Comparison of ENCODE assay signal across 9 cellular contexts in genomic region chr5:151770383-151771258, GRCh38. TPM values are rescaled to one million over a fixed set of nuclear protein-coding genes. Genes with fewer than 3 reads are reported as not detected.
A peak's percentile ranks its signal among the peaks of the same experiment; 100 is the strongest.
DNase-seq lines count a peak whose midpoint lies in the region; ATAC-seq, FAIRE-seq and TF ChIP-seq lines count a peak whose summit lies in the region.
"Had no signal": no experiment of that assay in that cellular context is flagged by ENCODE, and none has a peak within 500 bp of the region (broad histone marks: within the 10 kb centered on the region; RNA-seq: fewer than 3 reads in every experiment).

No MANE protein-coding gene starts in this region.

- H3K4me3 Mint-ChIP-seq in CD14-positive monocyte, result no peak overlapping the region
- H3K4me3 Mint-ChIP-seq: dendritic cell treated with granulocyte-macrophage colony-stimulating factor and Interleukin-4, amounts not matched to agents 40 ng/mL and 50 ng/mL, for 4 days had no signal

- H3K27me3 ChIP-seq in adrenal gland (no peaks in the 10 kb centered on the region), heart right ventricle (no peaks in the 10 kb centered on the region)

- no peaks in the 10 kb centered on the region for H3K36me3 Mint-ChIP-seq in CD14-positive monocyte

- DNase-seq in CD14-positive monocyte (ENCODE audit: low spot score), result peak; percentile 64
- DNase-seq in NCI-H345 treated with DMSO at 0.1 percent for 48 hours (lab: John Stamatoyannopoulos, UW; ENCODE audit: unreplicated experiment), result peak; percentile 59
- peak; percentile 75 to 90 (median 84) for DNase-seq in adrenal gland
- DNase-seq in heart right ventricle, result peak; percentile 77 to 82
- peak; percentile 94 for DNase-seq in posterior vena cava (ENCODE audit: low spot score)
- no peak for DNase-seq in RCC 7860 (ENCODE audit: low spot score)

- FAIRE-seq in RCC 7860 (lab: Jason Lieb, UNC), result no peak

- H3K4me1 ChIP-seq in adrenal gland (replicated peaks in 1 of 2) (peaks cover 25 to 32% of the 10 kb centered on the region in 2 donors), heart right ventricle (peaks cover 3 to 43% (median 36%) of the 10 kb centered on the region in 9 donors)

- peak overlapping the region; percentile 92 to 99 (median 97) for H3K27ac ChIP-seq in adrenal gland
- peak overlapping the region; percentile 94 to 100 (median 98) for H3K27ac ChIP-seq in heart right ventricle

- ATAC-seq in GM18858 (IDR thresholded peaks at IDR 0.05; ENCODE audit: unreplicated experiment) (peak; percentile 19), HG03045 (IDR thresholded peaks at IDR 0.05; ENCODE audit: unreplicated experiment) (peak; percentile 26), heart right ventricle (peak; percentile 20 to 65 (median 36))

- H3K4me1 Mint-ChIP-seq in CD14-positive monocyte, result peaks cover 37% of the 10 kb centered on the region

- H3K36me3 ChIP-seq in adrenal gland (replicated peaks in 1 of 2) (no peaks in the 10 kb centered on the region), heart right ventricle (no peaks in the 10 kb centered on the region)

- intact Hi-C loops in CD14-positive monocyte (cut with micrococcal nuclease) (no loop called here), adrenal gland (cut with DNase I) (no loop called here), heart right ventricle (cut with DNase I) (loop anchor here in 1 of 10 donors (1.0 kb wide), 1 partner anchor 12 kb away; the partner anchor contains the start of gene ATOX1), posterior vena cava (cut with DNase I) (loop anchor here in 1 of 2 donors (5.0 kb wide), 1 partner anchor 1538 kb away; no protein-coding TSS in a partner anchor)

- H3K9me3 Mint-ChIP-seq in CD14-positive monocyte, result no peaks in the 10 kb centered on the region
- H3K9me3 Mint-ChIP-seq: dendritic cell treated with granulocyte-macrophage colony-stimulating factor and Interleukin-4, amounts not matched to agents 40 ng/mL and 50 ng/mL, for 4 days had no signal

- H3K27me3 Mint-ChIP-seq in CD14-positive monocyte (ENCODE audit: low read depth in 3 of 3), result peaks cover 0 to 3% (median 0%) of the 10 kb centered on the region in 3 donors
- H3K27me3 Mint-ChIP-seq: dendritic cell treated with granulocyte-macrophage colony-stimulating factor and Interleukin-4, amounts not matched to agents 40 ng/mL and 50 ng/mL, for 4 days had no signal

- H3K4me3 ChIP-seq in adrenal gland, result peak overlapping the region; percentile 12 to 48 (median 33)
- H3K4me3 ChIP-seq in heart right ventricle, result peak overlapping the region; percentile 46 to 86 (median 60)

- WGBS in adrenal gland, 4 donors, result 0 to 4% (median 2%) methylated on average over 19 to 75 of the region's 75 CpGs
- WGBS in heart right ventricle, 2 donors, result 3 to 6% methylated on average over 72 to 75 of the region's 75 CpGs

- TF ChIP-seq CTCF in CD14-positive monocyte (IDR thresholded peaks at IDR 0.05) (peak; percentile 20), adrenal gland (IDR thresholded peaks at IDR 0.05) (peak in 1 of 6 experiments; percentile 27), heart right ventricle (IDR thresholded peaks at IDR 0.05) (no peak)

- H3K9me3 ChIP-seq in adrenal gland (replicated peaks in 1 of 3) (no peaks in the 10 kb centered on the region), heart right ventricle (no peaks in the 10 kb centered on the region)

- peak overlapping the region in 2 of 7 donors; percentile 78 to 91 for H3K27ac Mint-ChIP-seq in CD14-positive monocyte
- H3K27ac Mint-ChIP-seq: dendritic cell treated with granulocyte-macrophage colony-stimulating factor and Interleukin-4, amounts not matched to agents 40 ng/mL and 50 ng/mL, for 4 days had no signal

- TF ChIP-seq POLR2A in adrenal gland (IDR thresholded peaks at IDR 0.05), result no peak

RNA-seq across cellular contexts. Expression of gene G3BP1, which starts 1.1 kb away (rescaled TPM):
- polyA plus RNA-seq in CD14-positive monocyte (10 to 100 TPM; 58.8 to 60.6 TPM), adrenal gland (10 to 100 TPM; 11.5 to 90.3 (median 13.0) TPM), heart right ventricle (10 to 100 TPM; 10.6 to 16.6 TPM)
- total RNA-seq in adrenal gland (100 to 1,000 TPM in 5 of 8 donors, 10 to 100 TPM in 3; 61.4 to 167 (median 135) TPM), heart right ventricle (100 to 1,000 TPM in 9 of 10 donors, 10 to 100 TPM in 1; 91.8 to 132 (median 116) TPM), posterior vena cava (100 to 1,000 TPM; 117 to 130 TPM)

RNA-seq across cellular contexts. Expression of gene ATOX1, which starts 12.2 kb away (rescaled TPM):
- 100 to 1,000 TPM; 148 to 149 TPM for polyA plus RNA-seq in CD14-positive monocyte
- 100 to 1,000 TPM in 7 of 8 donors, 10 to 100 TPM in 1; 97.5 to 291 (median 137) TPM for total RNA-seq in adrenal gland
- 100 to 1,000 TPM; 125 to 213 (median 136) TPM for polyA plus RNA-seq in adrenal gland
- 10 to 100 TPM; 52.5 to 77.5 (median 65.8) TPM for total RNA-seq in heart right ventricle
- polyA plus RNA-seq in heart right ventricle, result 100 to 1,000 TPM in 1 of 2 donors, 10 to 100 TPM in 1; 82.5 to 125 TPM
- total RNA-seq in posterior vena cava, result 10 to 100 TPM; 62.8 to 68.6 TPM
